Comparison of ENCODE assay signal across 8 cellular contexts in genomic region chrX:88613338-88613737, GRCh38.
DNase-seq lines count a peak whose midpoint lies in the region; ATAC-seq and TF ChIP-seq lines count a peak whose summit lies in the region.

No MANE protein-coding gene starts in this region.

- ATAC-seq in RWPE2 (ENCODE audit: low read depth) (no peak), HG02938 (IDR thresholded peaks at IDR 0.05; ENCODE audit: unreplicated experiment) (no peak), GM19397 (IDR thresholded peaks at IDR 0.05; ENCODE audit: unreplicated experiment) (no peak)

- no peak overlapping the region for H3K27ac ChIP-seq in 22Rv1
- H3K27ac ChIP-seq in RWPE2 (ENCODE audit: poor library complexity, severe bottlenecking), result no peak overlapping the region
- no peak overlapping the region for H3K27ac ChIP-seq in iPS DF 6.9 (ENCODE audit: low read length)

- H3K4me3 ChIP-seq in H7 (ENCODE audit: insufficient read depth, low read depth, low read length), result no peak overlapping the region
- H3K4me3 ChIP-seq in RWPE2 (ENCODE audit: severe bottlenecking), result no peak overlapping the region
- no peak overlapping the region for H3K4me3 ChIP-seq in iPS DF 6.9 (ENCODE audit: low read length)

- TF ChIP-seq CTCF in 22Rv1 (IDR thresholded peaks at IDR 0.05) (peak; percentile 59), RWPE2 (IDR thresholded peaks at IDR 0.05; ENCODE audit: poor library complexity, severe bottlenecking) (peak; percentile 38)

- H3K9me3 ChIP-seq in RWPE2 (ENCODE audit: severe bottlenecking) (no peaks in the 10 kb centered on the region), iPS DF 6.9 (ENCODE audit: control insufficient read depth, insufficient read depth, low read length) (no peaks in the 10 kb centered on the region)

- H3K4me1 ChIP-seq in RWPE2 (ENCODE audit: insufficient read depth, poor library complexity, severe bottlenecking) (no peaks in the 10 kb centered on the region), iPS DF 6.9 (ENCODE audit: control insufficient read depth, insufficient read depth, low read length) (no peaks in the 10 kb centered on the region)

- DNase-seq in H7 (peak; percentile 15), RWPE2 (ENCODE audit: low spot score) (no peak), iPS DF 6.9 (ENCODE audit: low read depth, low spot score) (peak; percentile 11), ureter (ENCODE audit: low spot score) (no peak), NCI-H1436 treated with DMSO at 0.1 percent for 48 hours (lab: John Stamatoyannopoulos, UW) (no peak)

- no peaks in the 10 kb centered on the region for H3K27me3 ChIP-seq in H7 (ENCODE audit: control insufficient read depth, insufficient read depth, low read length)
- no peaks in the 10 kb centered on the region for H3K27me3 ChIP-seq in RWPE2 (ENCODE audit: insufficient read depth, poor library complexity, severe bottlenecking)
- H3K27me3 ChIP-seq in iPS DF 6.9 (ENCODE audit: control insufficient read depth, insufficient read depth, low read length), result no peaks in the 10 kb centered on the region

- H3K36me3 ChIP-seq in H7 (replicated peaks; ENCODE audit: control insufficient read depth, insufficient read depth, low read length) (no peaks in the 10 kb centered on the region), RWPE2 (ENCODE audit: low read depth) (no peaks in the 10 kb centered on the region), iPS DF 6.9 (ENCODE audit: control insufficient read depth, insufficient read depth, low read length) (no peaks in the 10 kb centered on the region)

Comparison
In these comparisons a context has a peak if more than half of its experiments do, and no peak if none do; other contexts are left out.
1. DNase-seq: peak in H7 (single experiment) and iPS DF 6.9 (single experiment); none in RWPE2 (single experiment), ureter (single experiment) and NCI-H1436 treated with DMSO at 0.1 percent for 48 hours (single experiment).